Comparison of ENCODE assay signal across 18 cellular contexts in genomic region chr6:142631517-142632385, GRCh38.
DNase-seq lines count a peak whose midpoint lies in the region; ATAC-seq and TF ChIP-seq lines count a peak whose summit lies in the region.
"Had no signal": no experiment of that assay in that cellular context is flagged by ENCODE, and none has a peak within 500 bp of the region (broad histone marks: within the 10 kb centered on the region; RNA-seq: fewer than 3 reads in every experiment).

No MANE protein-coding gene starts in this region.

- DNase-seq in EH (ENCODE audit: low read depth) (peak; percentile 50), GM23248 (peak; percentile 27), fibroblast of villous mesenchyme (ENCODE audit: low read depth) (peak; percentile 11), upper lobe of left lung (no peak), Right ventricle myocardium superior (no peak)
- DNase-seq in activated CD8-positive, alpha-beta T cell treated with anti-CD3 and anti-CD28 coated beads for 36 hours: no peak
- DNase-seq: BE2C; CD4-positive, alpha-beta T cell; KG1; NCI-H1092; NCI-H1694 treated with DMSO at 0.1 percent for 48 hours; NCI-H2171; NCI-H446 treated with DMSO at 0.1 percent for 48 hours; OCI-M1; RPMI8226 had no signal

- no peaks in the 10 kb centered on the region for H3K9me2 ChIP-seq in GM23248 (ENCODE audit: insufficient read depth)

- peaks cover 12% of the 10 kb centered on the region; the same call in 1 of the 2 replicates for H3K4me1 ChIP-seq in GM23248 (ENCODE audit: insufficient read depth)
- H3K4me1 ChIP-seq in upper lobe of left lung: no peaks in the 10 kb centered on the region
- H3K4me1 ChIP-seq: BE2C had no signal

- H3K79me2 ChIP-seq in GM23248 (ENCODE audit: insufficient read depth): no peaks in the 10 kb centered on the region

- no peaks in the 10 kb centered on the region for H3K36me3 ChIP-seq in GM23248 (ENCODE audit: low read depth)
- no peaks in the 10 kb centered on the region for H3K36me3 ChIP-seq in upper lobe of left lung
- H3K36me3 ChIP-seq: BE2C had no signal

- H4K20me1 ChIP-seq in GM23248 (ENCODE audit: insufficient read depth): no peaks in the 10 kb centered on the region

- H3K36me3 Mint-ChIP-seq in activated CD8-positive, alpha-beta T cell treated with anti-CD3 and anti-CD28 coated beads for 36 hours (ENCODE audit: low read depth): no peaks in the 10 kb centered on the region

- CTCF ChIA-PET in activated CD8-positive, alpha-beta T cell treated with anti-CD3 and anti-CD28 coated beads for 36 hours (lab: Charles Lee): interaction anchor here (0.6 to 1.3 kb wide), 2 partner anchors 11 to 530 kb away, joined by 3 to 4 read pairs; no protein-coding TSS in a partner anchor

- TF ChIP-seq CTCF in fibroblast of villous mesenchyme (IDR thresholded peaks at IDR 0.05; ENCODE audit: insufficient read depth, low read depth, low read length) (no peak), upper lobe of left lung (IDR thresholded peaks at IDR 0.05) (no peak)
- no peak for TF ChIP-seq CTCF in activated CD8-positive, alpha-beta T cell treated with anti-CD3 and anti-CD28 coated beads for 36 hours (IDR thresholded peaks at IDR 0.05)

- no peak overlapping the region for H3K4me3 Mint-ChIP-seq in activated CD8-positive, alpha-beta T cell treated with anti-CD3 and anti-CD28 coated beads for 36 hours
- H3K4me3 Mint-ChIP-seq: CD4-positive, alpha-beta T cell; GM23338 had no signal

- H3K27me3 ChIP-seq in GM23248 (replicated peaks; ENCODE audit: insufficient read depth) (no peaks in the 10 kb centered on the region), upper lobe of left lung (no peaks in the 10 kb centered on the region)
- H3K27me3 ChIP-seq: BE2C had no signal

- no peaks in the 10 kb centered on the region for H3K9me3 ChIP-seq in GM23248 (ENCODE audit: low read depth)
- H3K9me3 ChIP-seq in upper lobe of left lung: no peaks in the 10 kb centered on the region
- H3K9me3 ChIP-seq: BE2C had no signal

- H3K27me3 Mint-ChIP-seq in activated CD8-positive, alpha-beta T cell treated with anti-CD3 and anti-CD28 coated beads for 36 hours: no peaks in the 10 kb centered on the region
- H3K27me3 Mint-ChIP-seq: CD4-positive, alpha-beta T cell had no signal

- peaks cover 8% of the 10 kb centered on the region; the same call in 1 of the 2 replicates for H3F3A ChIP-seq in GM23248 (ENCODE audit: insufficient read depth)

- ATAC-seq in SK-N-SH treated with all-trans-retinoic acid at 6 μM for 48 hours (peak; percentile 81), upper lobe of left lung (ENCODE audit: low FRiP score in 2 of 2) (no peak), Right ventricle myocardium superior (ENCODE audit: poor library complexity) (no peak)
- ATAC-seq in activated CD8-positive, alpha-beta T cell treated with anti-CD3 and anti-CD28 coated beads for 36 hours: no peak
- ATAC-seq: GM23338, HCT116 had no signal

- no peak overlapping the region for H3K27ac Mint-ChIP-seq in activated CD8-positive, alpha-beta T cell treated with anti-CD3 and anti-CD28 coated beads for 36 hours
- H3K27ac Mint-ChIP-seq: CD4-positive, alpha-beta T cell; GM23338 had no signal

- TF ChIP-seq EP300 in upper lobe of left lung (IDR thresholded peaks at IDR 0.05): no peak

- in situ Hi-C loops in GM23248 (cut with MboI): no loop called here

- peaks cover 2% of the 10 kb centered on the region for H3K4me1 Mint-ChIP-seq in activated CD8-positive, alpha-beta T cell treated with anti-CD3 and anti-CD28 coated beads for 36 hours (ENCODE audit: low read depth)

- no peak overlapping the region for H3K9ac ChIP-seq in GM23248

- TF ChIP-seq POLR2A in upper lobe of left lung (IDR thresholded peaks at IDR 0.05): no peak

- WGBS in GM23248 (ENCODE audit: low coverage in 1 of 2, low lambda C conversion rate in 2 of 2, missing lambda C conversion rate in 2 of 2), 2 experiments: 93 to 97% methylated on average over 2 of the region's 2 CpGs
- WGBS in upper lobe of left lung, 2 donors: 68 to 79% methylated on average over 2 of the region's 2 CpGs

- H3K4me2 ChIP-seq in GM23248 (ENCODE audit: unreplicated experiment): no peak overlapping the region
- H3K4me2 ChIP-seq: GM23338 had no signal

- no peak overlapping the region for H3K4me3 ChIP-seq in GM23248
- no peak overlapping the region for H3K4me3 ChIP-seq in fibroblast of villous mesenchyme (ENCODE audit: low read depth, low read length)
- no peak overlapping the region for H3K4me3 ChIP-seq in upper lobe of left lung
- H3K4me3 ChIP-seq: GM23338 had no signal

- POLR2A ChIA-PET in activated CD8-positive, alpha-beta T cell treated with anti-CD3 and anti-CD28 coated beads for 36 hours (lab: Charles Lee): no interaction called here

- no peak overlapping the region for H2AFZ ChIP-seq in GM23248

- intact Hi-C loops in Right ventricle myocardium superior (cut with DNase I): no loop called here
- intact Hi-C loops in activated CD8-positive, alpha-beta T cell treated with anti-CD3 and anti-CD28 coated beads for 36 hours (cut with micrococcal nuclease): no loop called here

- H3K9me3 Mint-ChIP-seq in activated CD8-positive, alpha-beta T cell treated with anti-CD3 and anti-CD28 coated beads for 36 hours: no peaks in the 10 kb centered on the region
- H3K9me3 Mint-ChIP-seq: CD4-positive, alpha-beta T cell; GM23338 had no signal

- H3K27ac ChIP-seq in GM23248 (no peak overlapping the region), upper lobe of left lung (no peak overlapping the region)

TF ChIP-seq in SK-N-SH treated with all-trans-retinoic acid at 6 μM for 48 hours, 23 proteins besides CTCF, POLR2A, EP300 and RAD21 (continues in another document):
- TF ChIP-seq SNAI2 (CRISPR knock-in tag; IDR thresholded peaks at IDR 0.05) (peak; percentile 8; the same call in 1 of the 2 replicates), CSDC2 (CRISPR knock-in tag; IDR thresholded peaks at IDR 0.05) (no peak), ZNF70 (CRISPR knock-in tag; IDR thresholded peaks at IDR 0.05) (peak; percentile 40), ZNF8 (CRISPR knock-in tag; IDR thresholded peaks at IDR 0.05) (no peak), PATZ1 (CRISPR knock-in tag; IDR thresholded peaks at IDR 0.05; ENCODE audit: borderline replicate concordance) (no peak), GLIS3 (CRISPR knock-in tag; IDR thresholded peaks at IDR 0.05) (no peak), TCF4 (CRISPR knock-in tag; IDR thresholded peaks at IDR 0.05; ENCODE audit: borderline replicate concordance) (peak; percentile 70), TSHZ2 (CRISPR knock-in tag; IDR thresholded peaks at IDR 0.05) (0 out of 2 replicates have a peak, but pooled peaks have one; percentile 32), OSR1 (CRISPR knock-in tag; IDR thresholded peaks at IDR 0.05) (no peak), ESRRG (CRISPR knock-in tag; IDR thresholded peaks at IDR 0.05) (no peak), ZFP3 (CRISPR knock-in tag; IDR thresholded peaks at IDR 0.05) (no peak), ZC3H10 (CRISPR knock-in tag; IDR thresholded peaks at IDR 0.05) (no peak), ZFP30 (CRISPR knock-in tag; IDR thresholded peaks at IDR 0.05) (no peak), TOX (CRISPR knock-in tag; IDR thresholded peaks at IDR 0.05; ENCODE audit: borderline replicate concordance) (no peak), ISL1 (CRISPR knock-in tag; IDR thresholded peaks at IDR 0.05) (peak; percentile 64)

Comparison
In these comparisons a context has a peak if more than half of its experiments do, and no peak if none do; other contexts are left out.
1. DNase-seq: peak in EH (single experiment), GM23248 (single experiment) and fibroblast of villous mesenchyme (single experiment); none in upper lobe of left lung (0 of 2), Right ventricle myocardium superior (single experiment) and activated CD8-positive, alpha-beta T cell treated with anti-CD3 and anti-CD28 coated beads for 36 hours (single experiment).